Comparison of ENCODE assay signal across 8 cellular contexts in genomic region chr11:1298695-1299492, GRCh38. TPM values are rescaled to one million over a fixed set of nuclear protein-coding genes. Genes with fewer than 3 reads are reported as not detected.
DNase-seq lines count a peak whose midpoint lies in the region; ATAC-seq and TF ChIP-seq lines count a peak whose summit lies in the region.

No MANE protein-coding gene starts in this region.

- no peak overlapping the region for H3K27ac Mint-ChIP-seq in activated CD4-positive, alpha-beta memory T cell treated with anti-CD3 and anti-CD28 coated beads for 36 hours

- DNase-seq in KBM-7: peak; percentile 70
- DNase-seq in activated CD4-positive, alpha-beta memory T cell treated with anti-CD3 and anti-CD28 coated beads for 36 hours: peak; percentile 2
- DNase-seq in right atrium auricular region (ENCODE audit: low spot score): peak; percentile 85
- DNase-seq in sigmoid colon: peak; percentile 93
- DNase-seq in foreskin melanocyte: no peak
- DNase-seq in effector CD8-positive, alpha-beta T cell (lab: John Stamatoyannopoulos, UW): no peak

- H3K4me1 Mint-ChIP-seq in activated CD4-positive, alpha-beta memory T cell treated with anti-CD3 and anti-CD28 coated beads for 36 hours (ENCODE audit: low read depth): peaks cover 13% of the 10 kb centered on the region

- H3K4me3 ChIP-seq in right atrium auricular region (no peak overlapping the region), sigmoid colon (no peak overlapping the region)

- intact Hi-C loops in activated CD4-positive, alpha-beta memory T cell treated with anti-CD3 and anti-CD28 coated beads for 36 hours (cut with micrococcal nuclease): no loop called here
- intact Hi-C loops in sigmoid colon (cut with DNase I): no loop called here

- no peaks in the 10 kb centered on the region for H3K27me3 Mint-ChIP-seq in activated CD4-positive, alpha-beta memory T cell treated with anti-CD3 and anti-CD28 coated beads for 36 hours

- CTCF ChIA-PET in activated CD4-positive, alpha-beta memory T cell treated with anti-CD3 and anti-CD28 coated beads for 36 hours (lab: Charles Lee): interaction anchor here (1.4 kb wide), 1 partner anchor 276 kb away, joined by 4 read pairs; no protein-coding TSS in a partner anchor

- no peak for TF ChIP-seq EP300 in sigmoid colon (IDR thresholded peaks at IDR 0.05)

- TF ChIP-seq CTCF in right atrium auricular region (IDR thresholded peaks at IDR 0.05) (no peak), sigmoid colon (IDR thresholded peaks at IDR 0.05) (no peak)

- H3K27me3 ChIP-seq in right atrium auricular region: no peaks in the 10 kb centered on the region
- no peaks in the 10 kb centered on the region for H3K27me3 ChIP-seq in sigmoid colon

- ATAC-seq in HG03139 (IDR thresholded peaks at IDR 0.05; ENCODE audit: unreplicated experiment) (no peak), HG03135 (IDR thresholded peaks at IDR 0.05; ENCODE audit: unreplicated experiment) (no peak)

- peaks cover 13% of the 10 kb centered on the region for H3K36me3 ChIP-seq in right atrium auricular region
- peaks cover under 1 to 33% (median 11%) of the 10 kb centered on the region in 4 donors for H3K36me3 ChIP-seq in sigmoid colon

- H3K27ac ChIP-seq in right atrium auricular region (peak overlapping the region; percentile 57 to 58), sigmoid colon (peak overlapping the region; percentile 59 to 78 (median 62))

- H3K9me3 ChIP-seq in right atrium auricular region: no peaks in the 10 kb centered on the region
- H3K9me3 ChIP-seq in sigmoid colon: no peaks in the 10 kb centered on the region

- no peak for TF ChIP-seq POLR2A in sigmoid colon (IDR thresholded peaks at IDR 0.05)

- H3K9me3 Mint-ChIP-seq in activated CD4-positive, alpha-beta memory T cell treated with anti-CD3 and anti-CD28 coated beads for 36 hours: no peaks in the 10 kb centered on the region

- no peaks in the 10 kb centered on the region for H3K36me3 Mint-ChIP-seq in activated CD4-positive, alpha-beta memory T cell treated with anti-CD3 and anti-CD28 coated beads for 36 hours

- in situ Hi-C loops in KBM-7 (cut with MboI; ENCODE audit: low pct_unique_long_range_greater_than_20kb, low sequenced_read_pairs): no loop called here

- H3K4me1 ChIP-seq in right atrium auricular region: peaks cover 0 to 37% of the 10 kb centered on the region in 2 donors
- H3K4me1 ChIP-seq in sigmoid colon: peaks cover 0 to 53% (median 41%) of the 10 kb centered on the region in 4 donors

- POLR2A ChIA-PET in activated CD4-positive, alpha-beta memory T cell treated with anti-CD3 and anti-CD28 coated beads for 36 hours (lab: Charles Lee): no interaction called here

- 49 to 74% methylated on average over 32 of the region's 32 CpGs for WGBS in sigmoid colon, 2 donors

- no peak overlapping the region for H3K4me3 Mint-ChIP-seq in activated CD4-positive, alpha-beta memory T cell treated with anti-CD3 and anti-CD28 coated beads for 36 hours

RNA-seq across cellular contexts. Expression of gene TOLLIP, which starts 10.5 kb away (rescaled TPM):
- total RNA-seq in activated CD4-positive, alpha-beta memory T cell treated with anti-CD3 and anti-CD28 coated beads for 36 hours: 10 to 100 TPM; 30.0 to 32.1 TPM
- total RNA-seq in right atrium auricular region (10 to 100 TPM; 29.6 to 41.0 TPM), sigmoid colon (10 to 100 TPM; 25.0 to 39.1 (median 36.0) TPM)
- polyA plus RNA-seq in sigmoid colon: 10 to 100 TPM; 27.0 to 41.2 (median 36.9) TPM

Comparison
In these comparisons a context has a peak if more than half of its experiments do, and no peak if none do; other contexts are left out.
1. DNase-seq: peak in KBM-7 (single experiment), activated CD4-positive, alpha-beta memory T cell treated with anti-CD3 and anti-CD28 coated beads for 36 hours (single experiment), right atrium auricular region (single experiment) and sigmoid colon (single experiment); none in foreskin melanocyte (single experiment) and effector CD8-positive, alpha-beta T cell (single experiment).